Comparison of ENCODE assay signal across 11 cellular contexts in genomic region chr1:198597690-198598430, GRCh38. TPM values are rescaled to one million over a fixed set of nuclear protein-coding genes. Genes with fewer than 3 reads are reported as not detected.
A peak's percentile ranks its signal among the peaks of the same experiment; 100 is the strongest.
DNase-seq lines count a peak whose midpoint lies in the region; ATAC-seq, FAIRE-seq and TF ChIP-seq lines count a peak whose summit lies in the region.
"Had no signal": no experiment of that assay in that cellular context is flagged by ENCODE, and none has a peak within 500 bp of the region (broad histone marks: within the 10 kb centered on the region; RNA-seq: fewer than 3 reads in every experiment).

No MANE protein-coding gene starts in this region.

- peak overlapping the region; percentile 13 for H3K27ac ChIP-seq in CD8-positive, alpha-beta memory T cell (ENCODE audit: low read depth, low read length)
- H3K27ac ChIP-seq in astrocyte (ENCODE audit: low read depth, low read length) = no peak overlapping the region
- H3K27ac ChIP-seq in GM23338 (ENCODE audit: low read depth) = no peak overlapping the region

- no peaks in the 10 kb centered on the region for H4K20me1 ChIP-seq in astrocyte (ENCODE audit: insufficient read depth, low read length)
- no peaks in the 10 kb centered on the region for H4K20me1 ChIP-seq in GM23338 (replicated peaks; ENCODE audit: insufficient read depth)

- H3K27ac Mint-ChIP-seq in CD8-positive, alpha-beta memory T cell = peak overlapping the region; percentile 77 to 97 (median 89)
- H3K27ac Mint-ChIP-seq in astrocyte (ENCODE audit: unreplicated experiment) = no peak overlapping the region
- no peak overlapping the region for H3K27ac Mint-ChIP-seq in GM23338
- H3K27ac Mint-ChIP-seq: H9 had no signal

- H3K36me3 ChIP-seq in CD8-positive, alpha-beta memory T cell (ENCODE audit: insufficient read depth, low read length) = no peaks in the 10 kb centered on the region
- H3K36me3 ChIP-seq in astrocyte (ENCODE audit: insufficient read depth, low read length) (no peaks in the 10 kb centered on the region), GM23338 (ENCODE audit: insufficient read depth) (no peaks in the 10 kb centered on the region)

- H3K4me3 Mint-ChIP-seq in CD8-positive, alpha-beta memory T cell = peak overlapping the region; percentile 58 to 88 (median 76)
- H3K4me3 Mint-ChIP-seq in astrocyte (ENCODE audit: unreplicated experiment) (no peak overlapping the region), GM23338 (no peak overlapping the region)
- H3K4me3 Mint-ChIP-seq: H9 had no signal

- no peak overlapping the region for H3K4me2 ChIP-seq in astrocyte (ENCODE audit: low read length)
- H3K4me2 ChIP-seq in GM23338 = no peak overlapping the region

- 84 to 91% methylated on average over 7 of the region's 7 CpGs for WGBS in lower leg skin, 2 donors

- intact Hi-C loops in lower leg skin (cut with DNase I; ENCODE audit: low total_unique reads) = no loop called here

- no peaks in the 10 kb centered on the region for H3K27me3 Mint-ChIP-seq in CD8-positive, alpha-beta memory T cell
- H3K27me3 Mint-ChIP-seq in astrocyte (ENCODE audit: low read depth, unreplicated experiment) (no peaks in the 10 kb centered on the region), GM23338 (ENCODE audit: insufficient read depth, low read depth, poor library complexity) (peaks cover 2% of the 10 kb centered on the region)

- peak overlapping the region; percentile 21 for H3K4me3 ChIP-seq in CD8-positive, alpha-beta memory T cell (ENCODE audit: low read length)
- H3K4me3 ChIP-seq in astrocyte (ENCODE audit: insufficient read depth, low read depth, low read length) (no peak overlapping the region), lower leg skin (ENCODE audit: low read depth, poor library complexity, severe bottlenecking) (no peak overlapping the region), GM23338 (no peak overlapping the region)

- TF ChIP-seq POLR2A in lower leg skin (IDR thresholded peaks at IDR 0.05) = no peak

- POLR2A ChIA-PET in CD8-positive, alpha-beta memory T cell (lab: Charles Lee) = interaction anchor here (1.0 to 1.4 kb wide), 4 partner anchors 8 to 24 kb away, joined by 3 to 5 read pairs (median 4); no protein-coding TSS in a partner anchor

- H3K36me3 Mint-ChIP-seq in CD8-positive, alpha-beta memory T cell = peaks cover 2 to 36% (median 3%) of the 10 kb centered on the region in 3 donors
- H3K36me3 Mint-ChIP-seq in astrocyte (ENCODE audit: low read depth, unreplicated experiment) = no peaks in the 10 kb centered on the region
- H3K36me3 Mint-ChIP-seq in GM23338 (ENCODE audit: low read depth) = peaks cover 14% of the 10 kb centered on the region; the same call in 2 of the 3 replicates

- no peak for DNase-seq in CD8-positive, alpha-beta memory T cell
- DNase-seq in astrocyte (ENCODE audit: low read depth) (no peak), cerebellar cortex (ENCODE audit: low spot score) (no peak), lower leg skin (ENCODE audit: low spot score in 2 of 2) (no peak), GM23338 (ENCODE audit: low spot score) (no peak)
- DNase-seq: DMS79, H9, NCI-H1105 had no signal

- CTCF ChIA-PET in CD8-positive, alpha-beta memory T cell (lab: Charles Lee) = interaction anchor here (1.2 kb wide), 1 partner anchor 24 kb away, joined by 5 read pairs; no protein-coding TSS in a partner anchor

- ATAC-seq in GM19025 (IDR thresholded peaks at IDR 0.05; ENCODE audit: low read depth, unreplicated experiment) = peak; percentile 36
- peak; percentile 37 for ATAC-seq in HG03280 (IDR thresholded peaks at IDR 0.05; ENCODE audit: unreplicated experiment)
- ATAC-seq in GM21515 (IDR thresholded peaks at IDR 0.05; ENCODE audit: unreplicated experiment) = no peak
- no peak for ATAC-seq in GM23338

- TF ChIP-seq CTCF in astrocyte (IDR thresholded peaks at IDR 0.05; ENCODE audit: insufficient read depth, low read depth, low read length) (no peak), lower leg skin (IDR thresholded peaks at IDR 0.05) (no peak), GM23338 (conservative IDR thresholded peaks at IDR 0.05; ENCODE audit: low read depth in 2 of 2) (no peak)

- H3K9me3 ChIP-seq in CD8-positive, alpha-beta memory T cell (ENCODE audit: low read length) = no peaks in the 10 kb centered on the region
- H3K9me3 ChIP-seq in astrocyte (ENCODE audit: insufficient read depth, low read depth, low read length) = no peaks in the 10 kb centered on the region

- FAIRE-seq in astrocyte (lab: Jason Lieb, UNC) = peak; percentile 23

- H3K9me2 ChIP-seq in GM23338 (ENCODE audit: insufficient read depth) = peaks cover 29% of the 10 kb centered on the region

- peaks cover 63% of the 10 kb centered on the region for H3K4me1 ChIP-seq in CD8-positive, alpha-beta memory T cell (ENCODE audit: insufficient read depth, low read length)
- H3K4me1 ChIP-seq in astrocyte (ENCODE audit: insufficient read depth, low read length) = no peaks in the 10 kb centered on the region
- 0 out of 2 replicates have a peak, but pooled peaks cover 6% of the 10 kb centered on the region for H3K4me1 ChIP-seq in GM23338 (ENCODE audit: insufficient read depth)

- H3K27me3 ChIP-seq in CD8-positive, alpha-beta memory T cell (ENCODE audit: insufficient read depth, low read length, poor library complexity, severe bottlenecking) = no peaks in the 10 kb centered on the region
- H3K27me3 ChIP-seq in astrocyte (ENCODE audit: insufficient read depth, low read length) (no peaks in the 10 kb centered on the region), GM23338 (ENCODE audit: insufficient read depth) (no peaks in the 10 kb centered on the region)

- H3F3A ChIP-seq in GM23338 (replicated peaks; ENCODE audit: low read depth) = no peaks in the 10 kb centered on the region

- no peak overlapping the region for H2AFZ ChIP-seq in astrocyte (ENCODE audit: low read depth, low read length)
- H2AFZ ChIP-seq in GM23338 = no peak overlapping the region

- H3K9ac ChIP-seq in astrocyte (ENCODE audit: low read length) = no peak overlapping the region

- H3K9me3 Mint-ChIP-seq in CD8-positive, alpha-beta memory T cell = peaks cover 0 to 7% (median 0%) of the 10 kb centered on the region in 5 donors
- H3K9me3 Mint-ChIP-seq in astrocyte (ENCODE audit: unreplicated experiment) = peaks cover 3% of the 10 kb centered on the region
- H3K9me3 Mint-ChIP-seq in GM23338 = peaks cover 11% of the 10 kb centered on the region; the same call in 2 of the 3 replicates

- peaks cover 66 to 84% (median 80%) of the 10 kb centered on the region in 3 donors for H3K4me1 Mint-ChIP-seq in CD8-positive, alpha-beta memory T cell
- H3K4me1 Mint-ChIP-seq in astrocyte (ENCODE audit: low read depth, unreplicated experiment) (no peaks in the 10 kb centered on the region), GM23338 (peaks cover 10% of the 10 kb centered on the region; the same call in 2 of the 3 replicates)

- H3K79me2 ChIP-seq in astrocyte (ENCODE audit: insufficient read depth, low read length) = no peaks in the 10 kb centered on the region
- no peaks in the 10 kb centered on the region for H3K79me2 ChIP-seq in GM23338 (replicated peaks; ENCODE audit: insufficient read depth)

TF ChIP-seq in GM23338, 12 proteins besides CTCF, POLR2A, EP300 and RAD21:
- TF ChIP-seq ETS1 (IDR thresholded peaks at IDR 0.05) (no peak), EZH2 (IDR thresholded peaks at IDR 0.05; ENCODE audit: low read depth, unreplicated experiment) (no peak), EZH2phosphoT487 (IDR thresholded peaks at IDR 0.05; ENCODE audit: unreplicated experiment) (no peak)
TF ChIP-seq in GM23338: peak in this region for 0.

RNA-seq across cellular contexts. Expression of gene PTPRC, which starts 41.0 kb away (rescaled TPM):
- 100 to 1,000 TPM; 311 to 319 TPM for total RNA-seq in CD8-positive, alpha-beta memory T cell
- 1,381 TPM for polyA plus RNA-seq in CD8-positive, alpha-beta memory T cell
- 0.20 TPM in 1 of 2 replicates, not detected in the other for total RNA-seq in astrocyte
- 1 to 10 TPM; 4.0 to 8.3 (median 4.7) TPM for total RNA-seq in lower leg skin
- 0.10 TPM in 1 of 2 replicates, not detected in the other for total RNA-seq in GM23338 (2014; rRNA removed; shearing (Covaris generic))
- 0.43 and 0.52 TPM in 2 replicates for polyA plus RNA-seq in GM23338 (2016; fragmentation: Nextera tagmentation; extraction: Ambion mirVana)
- total RNA-seq: H9 had no signal

RNA-seq across cellular contexts. Expression of gene ATP6V1G3, which starts 57.4 kb away (rescaled TPM):
- not detected for total RNA-seq in CD8-positive, alpha-beta memory T cell
- polyA plus RNA-seq in CD8-positive, alpha-beta memory T cell = not detected
- total RNA-seq in astrocyte = not detected in 2 replicates
- total RNA-seq in lower leg skin = not detected
- total RNA-seq in GM23338 (2014; rRNA removed; shearing (Covaris generic)) = not detected in 2 replicates
- not detected in 2 replicates for polyA plus RNA-seq in GM23338 (2016; fragmentation: Nextera tagmentation; extraction: Ambion mirVana)
- total RNA-seq: H9 had no signal

Comparison
In these comparisons a context has a peak if more than half of its experiments do, and no peak if none do; other contexts are left out.
1. H3K27ac Mint-ChIP-seq: peak in CD8-positive, alpha-beta memory T cell (8 of 8); none in astrocyte (single experiment) and GM23338 (single experiment).
2. H3K4me3 Mint-ChIP-seq: peak in CD8-positive, alpha-beta memory T cell (7 of 7); none in astrocyte (single experiment) and GM23338 (single experiment).
3. ATAC-seq: peak in GM19025 (single experiment) and HG03280 (single experiment); none in GM21515 (single experiment) and GM23338 (single experiment).
4. RNA of gene PTPRC, which starts 41.0 kb away (total RNA-seq): 311 to 319 TPM in CD8-positive, alpha-beta memory T cell; 4.0 to 8.3 TPM in lower leg skin, 0.20 TPM in astrocyte and 0.10 TPM in GM23338; every median in the first group is over 10 times any median in the second.